17 cellular contexts compared by ENCODE assay signal in genomic region chr3:148221303-148221702, GRCh38.
"Had no signal": no experiment of that assay in that cellular context is flagged by ENCODE, and none has a peak within 500 bp of the region (broad histone marks: within the 10 kb centered on the region; RNA-seq: fewer than 3 reads in every experiment).

No MANE protein-coding gene starts in this region.

- H3K4me3 ChIP-seq: coronary artery, esophagus muscularis mucosa, prostate gland, transverse colon, vagina had no signal

- H3K9me3 ChIP-seq: esophagus muscularis mucosa, prostate gland, transverse colon, vagina had no signal

- FAIRE-seq: small intestine had no signal

- H3K27ac ChIP-seq: brain microvascular endothelial cell, coronary artery, esophagus muscularis mucosa, prostate gland, transverse colon, vagina had no signal

- ATAC-seq: natural killer cell treated with Interleukin-12 subunit alpha and Interleukin-12 subunit beta and Interleukin-15 and Interleukin-18, amount 100 ng/mL, for 72 hours; right cardiac atrium had no signal

- DNase-seq: activated CD4-positive, CD25-positive, alpha-beta regulatory T cell treated with anti-CD3 and anti-CD28 coated beads, Interleukin-2, amount 50 U/mL, for 72 hours; activated naive CD8-positive, alpha-beta T cell treated with anti-CD3 and anti-CD28 coated beads, Interleukin-2, amount 10 ng/mL, durations not matched to agents 7 days and 5 days; brain microvascular endothelial cell; immature natural killer cell; mesendoderm; right cardiac atrium; small intestine; stimulated activated CD4-positive, alpha-beta T cell treated with anti-CD3 and anti-CD28 coated beads, Interleukin-4, amount 100 ng/mL, for 4 hours; stimulated activated CD8-positive, alpha-beta memory T cell treated with anti-CD3 and anti-CD28 coated beads, Interleukin-4, amount 100 ng/mL, for 48 hours; stimulated activated naive CD4-positive, alpha-beta T cell treated with Interleukin-2 at 50 U/mL for 16 hours; substantia nigra; transverse colon had no signal

- H3K36me3 ChIP-seq: brain microvascular endothelial cell, esophagus muscularis mucosa, prostate gland, transverse colon, vagina had no signal

- H3K27me3 ChIP-seq: brain microvascular endothelial cell, esophagus muscularis mucosa, transverse colon, vagina had no signal

- H3K4me1 ChIP-seq: esophagus muscularis mucosa, prostate gland, transverse colon, vagina had no signal
